Comparison of ENCODE assay signal across 1 cellular context in the genomic region with DNA sequence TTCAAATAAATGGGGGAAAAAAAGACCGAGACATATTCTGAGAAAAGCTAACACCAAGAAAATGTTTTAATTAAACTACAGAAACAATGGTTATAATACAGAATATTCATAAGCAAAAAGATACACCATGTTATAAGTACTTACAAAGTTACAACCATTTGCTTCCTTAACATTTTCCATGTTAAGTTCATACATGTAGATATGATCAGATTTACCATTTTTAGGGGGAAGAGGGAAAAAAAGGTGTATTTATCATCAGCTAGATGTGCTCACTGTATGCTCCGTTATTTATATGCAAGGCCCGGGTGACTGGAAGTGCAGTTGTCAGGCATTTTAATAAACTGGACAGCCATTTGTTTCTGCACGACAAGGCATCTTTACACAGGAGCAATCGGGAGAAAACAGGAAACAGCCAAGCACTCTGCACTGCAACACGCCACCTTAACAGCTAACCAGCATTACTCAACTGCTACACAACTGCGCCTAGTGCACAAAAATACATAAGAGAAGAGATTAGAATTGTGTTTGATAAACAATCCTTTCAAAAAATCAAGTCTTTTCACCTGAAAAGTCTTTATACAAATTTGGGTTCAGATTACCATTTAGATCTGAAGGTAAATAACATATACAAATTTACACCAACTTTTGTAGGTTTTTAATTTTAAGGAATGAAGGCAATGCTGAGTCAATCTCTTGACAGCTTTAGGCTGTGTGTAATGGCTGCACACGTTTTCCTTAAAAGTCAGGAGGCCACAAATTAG.
TF ChIP-seq lines count a peak whose summit lies in the region.

No MANE protein-coding gene starts in this region.

TF ChIP-seq in GM12878, 131 proteins besides CTCF, POLR2A, EP300 and RAD21:
- no peak for TF ChIP-seq CREB1 (IDR thresholded peaks at IDR 0.05; ENCODE audit: low read depth)
- no peak for TF ChIP-seq MYC (IDR thresholded peaks at IDR 0.05; ENCODE audit: insufficient read depth, insufficient read length, insufficient replicate concordance, low read length, severe bottlenecking)
- no peak for TF ChIP-seq JUNB (IDR thresholded peaks at IDR 0.05)
- TF ChIP-seq JUND (IDR thresholded peaks at IDR 0.05; ENCODE audit: low read depth, low read length) = no peak
- peak; percentile 24; the same call in 1 of the 2 replicates for TF ChIP-seq ZBED1 (IDR thresholded peaks at IDR 0.05; ENCODE audit: borderline replicate concordance)
- 0 out of 3 replicates have a peak, but pooled peaks have one; percentile 19 for TF ChIP-seq POU2F2 (IDR thresholded peaks at IDR 0.05; ENCODE audit: borderline replicate concordance, low read depth, low read length)
- peak; percentile 42 for TF ChIP-seq POLR2AphosphoS5 (IDR thresholded peaks at IDR 0.05; ENCODE audit: low read length)
TF ChIP-seq in GM12878: peak in this region for 3.
